In the genomic region with DNA sequence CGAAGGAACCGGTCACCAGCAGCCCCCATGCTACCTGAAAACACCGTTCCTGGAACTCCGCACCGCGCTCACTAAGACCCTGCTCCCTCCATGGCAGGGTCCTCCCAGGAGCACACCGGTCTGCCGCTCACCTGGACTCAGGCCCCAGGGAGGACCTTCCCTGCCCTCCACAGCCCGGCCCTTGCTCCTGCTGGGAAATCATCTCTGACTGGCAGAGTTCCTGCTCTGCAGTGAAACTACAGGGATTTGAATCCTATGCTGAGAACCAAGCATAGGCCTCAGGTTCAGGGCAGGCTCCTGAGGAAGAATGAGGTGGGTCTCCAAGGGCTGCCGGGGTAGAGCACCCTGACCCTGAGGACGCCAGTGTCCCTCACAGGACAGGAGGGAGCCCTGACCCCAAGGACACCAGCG, we compare ENCODE assay signal across 26 cellular contexts.
DNase-seq lines count a peak whose midpoint lies in the region; ATAC-seq and TF ChIP-seq lines count a peak whose summit lies in the region.
"Had no signal": no experiment of that assay in that cellular context is flagged by ENCODE, and none has a peak within 500 bp of the region (broad histone marks: within the 10 kb centered on the region; RNA-seq: fewer than 3 reads in every experiment).

No MANE protein-coding gene starts in this region.

- H3K9me3 Mint-ChIP-seq in GM23338 = peaks cover 12% of the 10 kb centered on the region; the same call in 2 of the 3 replicates
- H3K9me3 Mint-ChIP-seq in effector memory CD8-positive, alpha-beta T cell = no peaks in the 10 kb centered on the region
- no peaks in the 10 kb centered on the region for H3K9me3 Mint-ChIP-seq in osteocyte (ENCODE audit: unreplicated experiment)
- H3K9me3 Mint-ChIP-seq: activated CD4-positive, alpha-beta memory T cell treated with anti-CD3 and anti-CD28 coated beads for 36 hours; activated naive CD4-positive, alpha-beta T cell treated with anti-CD3 and anti-CD28 coated beads, Interleukin-2, amount 50 U/mL, for 24 hours; activated T-helper 17 cell treated with anti-CD3 and anti-CD28 coated beads, Interleukin-2, amount 50 U/mL, for 72 hours had no signal

- H3K27me3 Mint-ChIP-seq in GM23338 (ENCODE audit: insufficient read depth, low read depth, poor library complexity) = peaks cover 27% of the 10 kb centered on the region
- peaks cover 12 to 30% of the 10 kb centered on the region in 2 donors for H3K27me3 Mint-ChIP-seq in effector memory CD8-positive, alpha-beta T cell
- H3K27me3 Mint-ChIP-seq in osteocyte (ENCODE audit: unreplicated experiment) = peaks cover 36% of the 10 kb centered on the region

- H4K20me1 ChIP-seq in GM23338 (replicated peaks; ENCODE audit: insufficient read depth) = no peaks in the 10 kb centered on the region
- no peaks in the 10 kb centered on the region for H4K20me1 ChIP-seq in osteoblast (ENCODE audit: insufficient read depth, low read length)

- peak; percentile 43 for DNase-seq in GM23338 (ENCODE audit: low spot score)
- no peak for DNase-seq in effector memory CD8-positive, alpha-beta T cell
- DNase-seq in left kidney (ENCODE audit: low read depth, low spot score) = peak; percentile 8
- DNase-seq in osteocyte (ENCODE audit: extremely low spot score, unreplicated experiment) = peak; percentile 60
- DNase-seq in ascending aorta (ENCODE audit: low spot score in 2 of 2) = no peak
- no peak for DNase-seq in cerebellar cortex (ENCODE audit: low spot score)
- no peak for DNase-seq in osteoblast (ENCODE audit: insufficient read length, low spot score, missing footprints)
- DNase-seq: activated CD4-positive, alpha-beta memory T cell treated with anti-CD3 and anti-CD28 coated beads for 36 hours; cortex of kidney; esophagus squamous epithelium; foreskin melanocyte; GDM1; Karpas-422; NCI-H1694; small intestine; stimulated activated CD4-positive, alpha-beta T cell treated with anti-CD3 and anti-CD28 coated beads, Interleukin-1b, Interleukin-23, amount 100 ng/mL, for 48 hours; stimulated activated CD8-positive, alpha-beta memory T cell treated with anti-CD3 and anti-CD28 coated beads, Interleukin-4, amount 100 ng/mL, for 48 hours; T-helper 1 cell; tibial artery had no signal

- no peak overlapping the region for H3K27ac Mint-ChIP-seq in GM23338
- peak overlapping the region; percentile 9 to 85 for H3K27ac Mint-ChIP-seq in effector memory CD8-positive, alpha-beta T cell
- peak overlapping the region; percentile 53 for H3K27ac Mint-ChIP-seq in osteocyte (ENCODE audit: unreplicated experiment)
- H3K27ac Mint-ChIP-seq: activated CD4-positive, alpha-beta memory T cell treated with anti-CD3 and anti-CD28 coated beads for 36 hours; activated naive CD4-positive, alpha-beta T cell treated with anti-CD3 and anti-CD28 coated beads, Interleukin-2, amount 50 U/mL, for 24 hours; activated T-helper 17 cell treated with anti-CD3 and anti-CD28 coated beads, Interleukin-2, amount 50 U/mL, for 72 hours; B cell had no signal

- H3K4me1 ChIP-seq in GM23338 (ENCODE audit: insufficient read depth) = peaks cover 4% of the 10 kb centered on the region; the same call in 1 of the 2 replicates
- peaks cover 0 to 3% of the 10 kb centered on the region in 2 donors for H3K4me1 ChIP-seq in ascending aorta
- H3K4me1 ChIP-seq in osteoblast (ENCODE audit: insufficient read depth, low read length) = no peaks in the 10 kb centered on the region

- intact Hi-C loops in ascending aorta (cut with DNase I) = no loop called here

- H3F3A ChIP-seq in GM23338 (replicated peaks; ENCODE audit: low read depth) = no peaks in the 10 kb centered on the region

- H3K4me2 ChIP-seq in GM23338 (peak overlapping the region; percentile 90), osteoblast (ENCODE audit: insufficient read depth, low read length) (no peak overlapping the region)

- H3K4me3 ChIP-seq in GM23338 (peak overlapping the region; percentile 68), ascending aorta (no peak overlapping the region), osteoblast (ENCODE audit: insufficient read depth, low read length) (no peak overlapping the region)

- H3K79me2 ChIP-seq in GM23338 (replicated peaks; ENCODE audit: insufficient read depth) (no peaks in the 10 kb centered on the region), osteoblast (ENCODE audit: insufficient read depth, low read length) (no peaks in the 10 kb centered on the region)

- no peaks in the 10 kb centered on the region for H3K9me2 ChIP-seq in GM23338 (ENCODE audit: insufficient read depth)

- peak overlapping the region; percentile 96; the same call in 1 of the 2 replicates for H2AFZ ChIP-seq in GM23338
- H2AFZ ChIP-seq in osteoblast (ENCODE audit: low read length) = no peak overlapping the region

- H3K27me3 ChIP-seq in GM23338 (ENCODE audit: insufficient read depth) = peaks cover 37% of the 10 kb centered on the region
- H3K27me3 ChIP-seq in ascending aorta = no peaks in the 10 kb centered on the region
- H3K27me3 ChIP-seq in osteoblast (ENCODE audit: insufficient read depth, low read length) = peaks cover 32% of the 10 kb centered on the region

- H3K4me3 Mint-ChIP-seq in GM23338 (peak overlapping the region; percentile 69), osteocyte (ENCODE audit: unreplicated experiment) (no peak overlapping the region)
- peak overlapping the region in 1 of 2 donors; percentile 24 for H3K4me3 Mint-ChIP-seq in effector memory CD8-positive, alpha-beta T cell
- H3K4me3 Mint-ChIP-seq: activated CD4-positive, alpha-beta memory T cell treated with anti-CD3 and anti-CD28 coated beads for 36 hours; activated naive CD4-positive, alpha-beta T cell treated with anti-CD3 and anti-CD28 coated beads, Interleukin-2, amount 50 U/mL, for 24 hours; activated T-helper 17 cell treated with anti-CD3 and anti-CD28 coated beads, Interleukin-2, amount 50 U/mL, for 72 hours had no signal

- TF ChIP-seq CTCF in GM23338 (conservative IDR thresholded peaks at IDR 0.05; ENCODE audit: low read depth in 2 of 2) (peak in 1 of 2 experiments; percentile 17; a peak in 1 of 4 replicates), osteocyte (IDR thresholded peaks at IDR 0.05) (no peak), ascending aorta (IDR thresholded peaks at IDR 0.05) (no peak), osteoblast (IDR thresholded peaks at IDR 0.05; ENCODE audit: extremely low read depth, low read depth, low read length) (no peak)

- no peak overlapping the region for H3K27ac ChIP-seq in GM23338 (ENCODE audit: low read depth)
- no peak overlapping the region for H3K27ac ChIP-seq in ascending aorta
- H3K27ac ChIP-seq in osteoblast (ENCODE audit: low read depth, low read length) = no peak overlapping the region
- H3K27ac ChIP-seq: esophagus squamous epithelium, neutrophil, tibial artery had no signal

- peaks cover 12% of the 10 kb centered on the region for H3K4me1 Mint-ChIP-seq in GM23338
- peaks cover 9 to 13% of the 10 kb centered on the region in 2 donors for H3K4me1 Mint-ChIP-seq in effector memory CD8-positive, alpha-beta T cell (ENCODE audit: low read depth in 2 of 2)
- H3K4me1 Mint-ChIP-seq in osteocyte (ENCODE audit: unreplicated experiment) = peaks cover 32% of the 10 kb centered on the region

- ATAC-seq in GM23338 (peak; percentile 67), GM19035 (IDR thresholded peaks at IDR 0.05; ENCODE audit: unreplicated experiment) (no peak)
- no peak for ATAC-seq in effector memory CD8-positive, alpha-beta T cell (replicated peaks)
- ATAC-seq: activated CD4-positive, CD25-positive, alpha-beta regulatory T cell treated with anti-CD3 and anti-CD28 coated beads, Interleukin-2, amount 50 U/mL, for 24 hours; activated T-helper 17 cell treated with anti-CD3 and anti-CD28 coated beads, Interleukin-2, amount 50 U/mL, for 72 hours; HepG2 had no signal

- no peaks in the 10 kb centered on the region for H3K36me3 ChIP-seq in GM23338 (ENCODE audit: insufficient read depth)
- no peaks in the 10 kb centered on the region for H3K36me3 ChIP-seq in ascending aorta
- H3K36me3 ChIP-seq in osteoblast (ENCODE audit: insufficient read depth, low read length) = no peaks in the 10 kb centered on the region
- H3K36me3 ChIP-seq: esophagus squamous epithelium, neutrophil, tibial artery had no signal

- H3K36me3 Mint-ChIP-seq in GM23338 (ENCODE audit: low read depth) (no peaks in the 10 kb centered on the region), osteocyte (ENCODE audit: unreplicated experiment) (no peaks in the 10 kb centered on the region)
- H3K36me3 Mint-ChIP-seq in effector memory CD8-positive, alpha-beta T cell (ENCODE audit: insufficient read depth) = no peaks in the 10 kb centered on the region
- H3K36me3 Mint-ChIP-seq: activated CD4-positive, alpha-beta memory T cell treated with anti-CD3 and anti-CD28 coated beads for 36 hours; activated naive CD4-positive, alpha-beta T cell treated with anti-CD3 and anti-CD28 coated beads, Interleukin-2, amount 50 U/mL, for 24 hours had no signal

- H3K9me3 ChIP-seq in ascending aorta (no peaks in the 10 kb centered on the region), osteoblast (ENCODE audit: low read depth, low read length) (no peaks in the 10 kb centered on the region)
- H3K9me3 ChIP-seq: esophagus squamous epithelium, neutrophil, tibial artery had no signal

TF ChIP-seq in GM23338, 12 proteins besides CTCF, POLR2A, EP300 and RAD21 (continues in another document):
- no peak for TF ChIP-seq POLR2AphosphoS5 (IDR thresholded peaks at IDR 0.05; ENCODE audit: low read depth)
- TF ChIP-seq, protein P1, sequence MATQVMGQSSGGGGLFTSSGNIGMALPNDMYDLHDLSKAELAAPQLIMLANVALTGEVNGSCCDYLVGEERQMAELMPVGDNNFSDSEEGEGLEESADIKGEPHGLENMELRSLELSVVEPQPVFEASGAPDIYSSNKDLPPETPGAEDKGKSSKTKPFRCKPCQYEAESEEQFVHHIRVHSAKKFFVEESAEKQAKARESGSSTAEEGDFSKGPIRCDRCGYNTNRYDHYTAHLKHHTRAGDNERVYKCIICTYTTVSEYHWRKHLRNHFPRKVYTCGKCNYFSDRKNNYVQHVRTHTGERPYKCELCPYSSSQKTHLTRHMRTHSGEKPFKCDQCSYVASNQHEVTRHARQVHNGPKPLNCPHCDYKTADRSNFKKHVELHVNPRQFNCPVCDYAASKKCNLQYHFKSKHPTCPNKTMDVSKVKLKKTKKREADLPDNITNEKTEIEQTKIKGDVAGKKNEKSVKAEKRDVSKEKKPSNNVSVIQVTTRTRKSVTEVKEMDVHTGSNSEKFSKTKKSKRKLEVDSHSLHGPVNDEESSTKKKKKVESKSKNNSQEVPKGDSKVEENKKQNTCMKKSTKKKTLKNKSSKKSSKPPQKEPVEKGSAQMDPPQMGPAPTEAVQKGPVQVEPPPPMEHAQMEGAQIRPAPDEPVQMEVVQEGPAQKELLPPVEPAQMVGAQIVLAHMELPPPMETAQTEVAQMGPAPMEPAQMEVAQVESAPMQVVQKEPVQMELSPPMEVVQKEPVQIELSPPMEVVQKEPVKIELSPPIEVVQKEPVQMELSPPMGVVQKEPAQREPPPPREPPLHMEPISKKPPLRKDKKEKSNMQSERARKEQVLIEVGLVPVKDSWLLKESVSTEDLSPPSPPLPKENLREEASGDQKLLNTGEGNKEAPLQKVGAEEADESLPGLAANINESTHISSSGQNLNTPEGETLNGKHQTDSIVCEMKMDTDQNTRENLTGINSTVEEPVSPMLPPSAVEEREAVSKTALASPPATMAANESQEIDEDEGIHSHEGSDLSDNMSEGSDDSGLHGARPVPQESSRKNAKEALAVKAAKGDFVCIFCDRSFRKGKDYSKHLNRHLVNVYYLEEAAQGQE (IDR thresholded peaks at IDR 0.05; ENCODE audit: unreplicated experiment) = no peak
- no peak for TF ChIP-seq NANOG (IDR thresholded peaks at IDR 0.05; ENCODE audit: borderline replicate concordance)

Comparison
In these comparisons a context has a peak if more than half of its experiments do, and no peak if none do; other contexts are left out.
1. DNase-seq: peak in GM23338 (single experiment), left kidney (single experiment) and osteocyte (single experiment); none in effector memory CD8-positive, alpha-beta T cell (0 of 3), ascending aorta (0 of 2), cerebellar cortex (single experiment) and osteoblast (single experiment).